In genomic region chr11:83284501-83285051, GRCh38 we compare ENCODE assay signal across 8 cellular contexts. TPM values are rescaled to one million over a fixed set of nuclear protein-coding genes. Genes with fewer than 3 reads are reported as not detected.
DNase-seq lines count a peak whose midpoint lies in the region; ATAC-seq, FAIRE-seq and TF ChIP-seq lines count a peak whose summit lies in the region.

No MANE protein-coding gene starts in this region.

- no peak for DNase-seq in MG63
- peak; percentile 13 for DNase-seq in bronchial epithelial cell (ENCODE audit: low read depth)
- DNase-seq in naive thymus-derived CD4-positive, alpha-beta T cell = no peak
- DNase-seq in ecto neural progenitor cell (ENCODE audit: low spot score) = no peak
- no peak for DNase-seq in NCI-H2171 treated with DMSO at 0.1 percent for 48 hours (lab: John Stamatoyannopoulos, UW)
- DNase-seq in stimulated activated naive CD4-positive, alpha-beta T cell treated with Interleukin-2 at 50 U/mL for 16 hours (lab: John Stamatoyannopoulos, UW) = no peak

- CTCF ChIA-PET in naive thymus-derived CD4-positive, alpha-beta T cell (lab: Charles Lee) = interaction anchor here (0.5 to 0.6 kb wide), 2 partner anchors 9 to 435 kb away, joined by 3 read pairs; no protein-coding TSS in a partner anchor

- no peak for FAIRE-seq in bronchial epithelial cell (lab: Jason Lieb, UNC)

- peaks cover 21 to 61% (median 50%) of the 10 kb centered on the region in 7 donors for H3K4me1 Mint-ChIP-seq in naive thymus-derived CD4-positive, alpha-beta T cell

- peaks cover 0 to 12% (median 8%) of the 10 kb centered on the region in 5 donors for H3K36me3 Mint-ChIP-seq in naive thymus-derived CD4-positive, alpha-beta T cell

- H3K4me1 ChIP-seq in naive thymus-derived CD4-positive, alpha-beta T cell (ENCODE audit: control insufficient read depth in 2 of 2, insufficient read depth in 2 of 2, low read length in 2 of 2) = peaks cover 14 to 23% of the 10 kb centered on the region in 2 donors

- TF ChIP-seq CTCF in C4-2B (conservative IDR thresholded peaks at IDR 0.05) (no peak), bronchial epithelial cell (IDR thresholded peaks at IDR 0.05; ENCODE audit: insufficient read depth, low read length, severe bottlenecking) (no peak)

- H3K9me3 ChIP-seq in MG63 = no peaks in the 10 kb centered on the region
- H3K9me3 ChIP-seq in naive thymus-derived CD4-positive, alpha-beta T cell (ENCODE audit: control insufficient read depth in 2 of 3, low read length in 3 of 3) = no peaks in the 10 kb centered on the region

- peaks cover 0 to 4% (median 0%) of the 10 kb centered on the region in 11 donors for H3K9me3 Mint-ChIP-seq in naive thymus-derived CD4-positive, alpha-beta T cell

- intact Hi-C loops in naive thymus-derived CD4-positive, alpha-beta T cell (cut with micrococcal nuclease) = loop anchor here in 1 of 2 donors (10.0 kb wide), 1 partner anchor 1410 kb away; no protein-coding TSS in a partner anchor

- ATAC-seq in naive thymus-derived CD4-positive, alpha-beta T cell = no peak
- ATAC-seq in HG02763 (IDR thresholded peaks at IDR 0.05; ENCODE audit: unreplicated experiment) = no peak

- H3K27me3 Mint-ChIP-seq in naive thymus-derived CD4-positive, alpha-beta T cell = peaks cover 0 to 11% (median 0%) of the 10 kb centered on the region in 5 donors

- H3K4me3 ChIP-seq in MG63 (peak overlapping the region; percentile 78), bronchial epithelial cell (ENCODE audit: low read depth, low read length) (peak overlapping the region; percentile 60)
- peak overlapping the region; percentile 93 for H3K4me3 ChIP-seq in naive thymus-derived CD4-positive, alpha-beta T cell (ENCODE audit: low read length)

- POLR2A ChIA-PET in naive thymus-derived CD4-positive, alpha-beta T cell (lab: Charles Lee) = interaction anchor here (0.7 to 2.2 kb wide), 3 partner anchors 11 to 383 kb away, joined by 3 to 13 read pairs (median 3); partner anchors contain the start of gene DDIAS

- H3K4me3 Mint-ChIP-seq in naive thymus-derived CD4-positive, alpha-beta T cell = peak overlapping the region; percentile 92 to 100 (median 98)

- no peaks in the 10 kb centered on the region for H3K27me3 ChIP-seq in MG63
- H3K27me3 ChIP-seq in bronchial epithelial cell (ENCODE audit: control insufficient read depth, insufficient read depth, low read length) = no peaks in the 10 kb centered on the region
- no peaks in the 10 kb centered on the region for H3K27me3 ChIP-seq in naive thymus-derived CD4-positive, alpha-beta T cell (ENCODE audit: control insufficient read depth in 2 of 2, insufficient read depth in 2 of 2, low read length in 2 of 2)

- peak overlapping the region; percentile 94; the same call in 1 of the 2 replicates for H3K27ac ChIP-seq in C4-2B
- H3K27ac ChIP-seq in naive thymus-derived CD4-positive, alpha-beta T cell (ENCODE audit: low read depth, low read length) = peak overlapping the region; percentile 95

- peak overlapping the region; percentile 98 to 100 (median 99) for H3K27ac Mint-ChIP-seq in naive thymus-derived CD4-positive, alpha-beta T cell

- peaks cover 9% of the 10 kb centered on the region; the same call in 1 of the 2 replicates for H3K36me3 ChIP-seq in MG63
- no peaks in the 10 kb centered on the region for H3K36me3 ChIP-seq in bronchial epithelial cell (ENCODE audit: control insufficient read depth, insufficient read depth, low read length)
- H3K36me3 ChIP-seq in naive thymus-derived CD4-positive, alpha-beta T cell (ENCODE audit: control insufficient read depth in 2 of 3, insufficient read depth in 3 of 3, low read length in 3 of 3) = peaks cover 0 to 12% (median 0%) of the 10 kb centered on the region in 3 experiments

RNA-seq across cellular contexts. Expression of gene CCDC90B, which starts 1.6 kb away (rescaled TPM):
- 16.8 and 29.0 TPM in 2 replicates for total RNA-seq in MG63 (2014; rRNA removed; shearing (Covaris generic); ENCODE audit: low replicate concordance)
- total RNA-seq in bronchial epithelial cell = 35.8 and 48.4 TPM in 2 replicates
- total RNA-seq in naive thymus-derived CD4-positive, alpha-beta T cell = 10 to 100 TPM; 19.1 to 40.8 (median 27.8) TPM
- 10 to 100 TPM; 50.1 to 60.2 TPM for polyA plus RNA-seq in naive thymus-derived CD4-positive, alpha-beta T cell
